ENCODE assay signal across 17 cellular contexts in genomic region chr3:36562945-36563344, GRCh38.
A peak's percentile ranks its signal among the peaks of the same experiment; 100 is the strongest.
DNase-seq lines count a peak whose midpoint lies in the region.
"Had no signal": no experiment of that assay in that cellular context is flagged by ENCODE, and none has a peak within 500 bp of the region (broad histone marks: within the 10 kb centered on the region; RNA-seq: fewer than 3 reads in every experiment).

No MANE protein-coding gene starts in this region.

- peak; percentile 8 for DNase-seq in activated CD4-positive, alpha-beta T cell treated with anti-CD3 and anti-CD28 coated beads, Interleukin-2, amount 10 ng/mL, durations not matched to agents 24 days and 14 days
- DNase-seq in activated CD4-positive, alpha-beta T cell treated with anti-CD3 and anti-CD28 coated beads, Interleukin-2, amount 50 U/mL, for 4 hours: no peak
- DNase-seq in OCI-M1 (lab: John Stamatoyannopoulos, UW): peak; percentile 81
- DNase-seq in fibroblast of peridontal ligament (ENCODE audit: extremely low read depth): peak; percentile 5
- DNase-seq in AG20443 (ENCODE audit: low spot score): no peak
- no peak for DNase-seq in posterior cingulate gyrus
- DNase-seq in T1000 (lab: John Stamatoyannopoulos, UW): no peak
- DNase-seq: BE2C; C1 segment of cervical spinal cord; Caco-2; CD4-positive, alpha-beta T cell; IMR-90 had no signal

- no peaks in the 10 kb centered on the region for H3K4me1 Mint-ChIP-seq in activated CD4-positive, alpha-beta T cell treated with anti-CD3 and anti-CD28 coated beads, Interleukin-2, amount 10 ng/mL, durations not matched to agents 24 days and 14 days

- H3K4me3 ChIP-seq in subcutaneous abdominal adipose tissue (ENCODE audit: low read depth in 1 of 5, low read length in 5 of 5): no peak overlapping the region
- H3K4me3 ChIP-seq: A549, HAP-1, K562 had no signal

- H3K9me3 ChIP-seq in subcutaneous abdominal adipose tissue (ENCODE audit: control insufficient read depth in 5 of 5, low read length in 5 of 5): peaks cover 0 to 3% (median 0%) of the 10 kb centered on the region in 5 donors
- H3K9me3 ChIP-seq: BE2C, Caco-2, HAP-1 had no signal

- H3K27me3 Mint-ChIP-seq in activated CD4-positive, alpha-beta T cell treated with anti-CD3 and anti-CD28 coated beads, Interleukin-2, amount 10 ng/mL, durations not matched to agents 24 days and 14 days: peaks cover 2% of the 10 kb centered on the region

- H3K4me3 Mint-ChIP-seq in activated CD4-positive, alpha-beta T cell treated with anti-CD3 and anti-CD28 coated beads, Interleukin-2, amount 10 ng/mL, durations not matched to agents 24 days and 14 days: no peak overlapping the region
- H3K4me3 Mint-ChIP-seq: CD4-positive, alpha-beta T cell had no signal

- H3K9me3 Mint-ChIP-seq in activated CD4-positive, alpha-beta T cell treated with anti-CD3 and anti-CD28 coated beads, Interleukin-2, amount 10 ng/mL, durations not matched to agents 24 days and 14 days: no peaks in the 10 kb centered on the region
- H3K9me3 Mint-ChIP-seq: CD4-positive, alpha-beta T cell had no signal

- H3K9ac ChIP-seq in subcutaneous abdominal adipose tissue (ENCODE audit: low read length in 5 of 5): peak overlapping the region in 1 of 5 donors; percentile 19

- peak overlapping the region; percentile 43 for H3K27ac ChIP-seq in subcutaneous abdominal adipose tissue (ENCODE audit: low read depth, low read length)
- H3K27ac ChIP-seq: 22Rv1, A549 had no signal

- intact Hi-C loops in activated CD4-positive, alpha-beta T cell treated with anti-CD3 and anti-CD28 coated beads, Interleukin-2, amount 10 ng/mL, durations not matched to agents 24 days and 14 days (cut with micrococcal nuclease): no loop called here
- intact Hi-C loops in posterior cingulate gyrus (cut with DNase I): no loop called here

- H3K27ac Mint-ChIP-seq in activated CD4-positive, alpha-beta T cell treated with anti-CD3 and anti-CD28 coated beads, Interleukin-2, amount 10 ng/mL, durations not matched to agents 24 days and 14 days: no peak overlapping the region
- H3K27ac Mint-ChIP-seq: CD4-positive, alpha-beta T cell had no signal

- H3K36me3 ChIP-seq in subcutaneous abdominal adipose tissue (ENCODE audit: control insufficient read depth in 5 of 5, insufficient read depth in 5 of 5, low read length in 5 of 5): no peaks in the 10 kb centered on the region
- H3K36me3 ChIP-seq: BE2C, HAP-1 had no signal

- H3K36me3 Mint-ChIP-seq in activated CD4-positive, alpha-beta T cell treated with anti-CD3 and anti-CD28 coated beads, Interleukin-2, amount 10 ng/mL, durations not matched to agents 24 days and 14 days (ENCODE audit: low read depth): no peaks in the 10 kb centered on the region

- H3K4me1 ChIP-seq in subcutaneous abdominal adipose tissue (ENCODE audit: control insufficient read depth in 5 of 5, insufficient read depth in 5 of 5, low read length in 5 of 5): peaks cover 2 to 28% (median 19%) of the 10 kb centered on the region in 5 donors
- H3K4me1 ChIP-seq: A549, BE2C, HAP-1 had no signal

- no peaks in the 10 kb centered on the region for H3K27me3 ChIP-seq in subcutaneous abdominal adipose tissue (ENCODE audit: control insufficient read depth in 5 of 5, insufficient read depth in 4 of 5, low read length in 5 of 5)
- H3K27me3 ChIP-seq: BE2C had no signal

Comparison
In these comparisons a context has a peak if more than half of its experiments do, and no peak if none do; other contexts are left out.
1. DNase-seq: peak in activated CD4-positive, alpha-beta T cell treated with anti-CD3 and anti-CD28 coated beads, Interleukin-2, amount 10 ng/mL, durations not matched to agents 24 days and 14 days (single experiment), OCI-M1 (single experiment) and fibroblast of peridontal ligament (single experiment); none in activated CD4-positive, alpha-beta T cell treated with anti-CD3 and anti-CD28 coated beads, Interleukin-2, amount 50 U/mL, for 4 hours (0 of 2), AG20443 (single experiment), posterior cingulate gyrus (0 of 10) and T1000 (single experiment).